In genomic region chr6:81568973-81569372, GRCh38 we compare ENCODE assay signal across 7 cellular contexts.
"Had no signal": no experiment of that assay in that cellular context is flagged by ENCODE, and none has a peak within 500 bp of the region (broad histone marks: within the 10 kb centered on the region; RNA-seq: fewer than 3 reads in every experiment).

No MANE protein-coding gene starts in this region.

- DNase-seq: GDM1, GF-D8 had no signal

- ATAC-seq: GM12878 had no signal

- H3K4me3 ChIP-seq: GM12878 had no signal

- FAIRE-seq: GM12878, GM12891, GM12892, GM18507, GM19239 had no signal
